ENCODE assay signal across 9 cellular contexts in genomic region chr2:225608136-225608535, GRCh38.
"Had no signal": no experiment of that assay in that cellular context is flagged by ENCODE, and none has a peak within 500 bp of the region (broad histone marks: within the 10 kb centered on the region; RNA-seq: fewer than 3 reads in every experiment).

No MANE protein-coding gene starts in this region.

- H3K27ac ChIP-seq: GM23248 had no signal

- H3K36me3 ChIP-seq: HAP-1 had no signal

- DNase-seq: GM23248, GOT3, H7, H9, HCEC 1CT, HFFc6 had no signal

- H3K9ac ChIP-seq: GM23248 had no signal

- ATAC-seq: GM23338, HCT116 had no signal

- H3K4me1 Mint-ChIP-seq: GM23338, H9 had no signal

- H3K4me2 ChIP-seq: GM23338 had no signal

- H3K4me1 ChIP-seq: HAP-1 had no signal

- H3K9me3 Mint-ChIP-seq: GM23338, H9, HFFc6 had no signal

- H3K4me3 Mint-ChIP-seq: GM23338, H9, HFFc6 had no signal

- H2AFZ ChIP-seq: GM23248, GM23338 had no signal

- H3K27ac Mint-ChIP-seq: GM23338, H9, HFFc6 had no signal

- H3K9me3 ChIP-seq: HAP-1 had no signal

- H3K4me3 ChIP-seq: GM23248, GM23338, HAP-1 had no signal
